10 cellular contexts compared by ENCODE assay signal in genomic region chr2:128379021-128380005, GRCh38.
DNase-seq lines count a peak whose midpoint lies in the region; ATAC-seq and TF ChIP-seq lines count a peak whose summit lies in the region.
"Had no signal": no experiment of that assay in that cellular context is flagged by ENCODE, and none has a peak within 500 bp of the region (broad histone marks: within the 10 kb centered on the region; RNA-seq: fewer than 3 reads in every experiment).

No MANE protein-coding gene starts in this region.

- DNase-seq in NCI-H345 (lab: John Stamatoyannopoulos, UW) (peak; percentile 60), coronary artery (ENCODE audit: low spot score) (peak; percentile 75)
- no peak for DNase-seq in stimulated activated naive CD8-positive, alpha-beta T cell treated with anti-CD3 and anti-CD28 coated beads, Interleukin-15, Interleukin-2, amounts not matched to agents 100 U/mL and 50 U/mL, for 24 hours
- DNase-seq: stimulated activated CD4-positive, alpha-beta T cell treated with anti-CD3 and anti-CD28 coated beads, Interleukin-4, amount 100 ng/mL, for 24 hours; T-helper 9 cell had no signal

- no peak for TF ChIP-seq RAD21 in liver (IDR thresholded peaks at IDR 0.05)

- 79% methylated on average over 22 of the region's 22 CpGs for WGBS in liver
- 94% methylated on average over 22 of the region's 22 CpGs for WGBS in thymus

- H3K9me3 ChIP-seq in liver (ENCODE audit: control insufficient read depth in 4 of 4, low read length in 3 of 4) (no peaks in the 10 kb centered on the region), thymus (ENCODE audit: control insufficient read depth) (no peaks in the 10 kb centered on the region)

- H3K27me3 ChIP-seq in liver (ENCODE audit: control insufficient read depth in 4 of 4, insufficient read depth in 4 of 4, low read length in 3 of 4) (no peaks in the 10 kb centered on the region), thymus (ENCODE audit: control insufficient read depth, insufficient read depth) (no peaks in the 10 kb centered on the region)

- no peak overlapping the region for H3K4me3 ChIP-seq in coronary artery
- H3K4me3 ChIP-seq in liver (ENCODE audit: low read depth in 1 of 3, low read length in 3 of 3) = no peak overlapping the region
- no peak overlapping the region for H3K4me3 ChIP-seq in thymus (ENCODE audit: low read length)

- peak overlapping the region in 1 of 2 donors; percentile 40 for H3K27ac ChIP-seq in coronary artery
- no peak overlapping the region for H3K27ac ChIP-seq in liver (ENCODE audit: low read depth in 1 of 2, low read length in 2 of 2)
- peak overlapping the region; percentile 46 for H3K27ac ChIP-seq in thymus (ENCODE audit: low read depth)
- H3K27ac ChIP-seq: epithelial cell of prostate had no signal

- no peak overlapping the region for H3K9ac ChIP-seq in liver (ENCODE audit: low read depth in 1 of 2, low read length in 2 of 2)

- TF ChIP-seq CTCF in coronary artery (IDR thresholded peaks at IDR 0.05) = no peak
- no peak for TF ChIP-seq CTCF in liver (IDR thresholded peaks at IDR 0.05; ENCODE audit: low read depth, low read length, missing input control)

- ATAC-seq in GM21737 (IDR thresholded peaks at IDR 0.05; ENCODE audit: unreplicated experiment) (no peak), HG02623 (IDR thresholded peaks at IDR 0.05; ENCODE audit: unreplicated experiment) (no peak)
- ATAC-seq in stimulated activated naive CD8-positive, alpha-beta T cell treated with anti-CD3 and anti-CD28 coated beads, Interleukin-15, Interleukin-2, amounts not matched to agents 100 U/mL and 50 U/mL, for 24 hours = no peak

- no peaks in the 10 kb centered on the region for H3K36me3 ChIP-seq in liver (ENCODE audit: control insufficient read depth in 4 of 4, insufficient read depth in 3 of 4, low read depth in 1 of 4, low read length in 3 of 4)
- no peaks in the 10 kb centered on the region for H3K36me3 ChIP-seq in thymus (ENCODE audit: control insufficient read depth, insufficient read depth)

- H3K4me1 ChIP-seq in liver (ENCODE audit: control insufficient read depth in 4 of 4, insufficient read depth in 4 of 4, low read length in 3 of 4) (no peaks in the 10 kb centered on the region), thymus (ENCODE audit: control insufficient read depth, insufficient read depth, low read length) (peaks cover 19% of the 10 kb centered on the region)

TF ChIP-seq in liver, 16 proteins besides CTCF, POLR2A, EP300 and RAD21:
- TF ChIP-seq ZBTB33 (IDR thresholded peaks at IDR 0.05) (no peak), JUND (IDR thresholded peaks at IDR 0.05) (no peak), GABPA (IDR thresholded peaks at IDR 0.05 in 1 of 2, conservative IDR thresholded peaks at IDR 0.05 in 1 of 2) (no peak), MAX (IDR thresholded peaks at IDR 0.05) (no peak), HNF4A (conservative IDR thresholded peaks at IDR 0.05) (no peak), NR2F2 (IDR thresholded peaks at IDR 0.05) (peak; percentile 21)
